20 cellular contexts compared by ENCODE assay signal in genomic region chr2:10646153-10646552, GRCh38. TPM values are rescaled to one million over a fixed set of nuclear protein-coding genes. Genes with fewer than 3 reads are reported as not detected.
DNase-seq lines count a peak whose midpoint lies in the region; ATAC-seq and TF ChIP-seq lines count a peak whose summit lies in the region.
"Had no signal": no experiment of that assay in that cellular context is flagged by ENCODE, and none has a peak within 500 bp of the region (broad histone marks: within the 10 kb centered on the region; RNA-seq: fewer than 3 reads in every experiment).

No MANE protein-coding gene starts in this region.

- H3K27ac ChIP-seq in IMR-90 (ENCODE audit: insufficient read depth, low read length) = no peak overlapping the region
- H3K27ac ChIP-seq in brain microvascular endothelial cell = no peak overlapping the region
- H3K27ac ChIP-seq: BLaER1, left lung, parathyroid adenoma, sigmoid colon, uterus had no signal

- H3K9me3 ChIP-seq in IMR-90 (ENCODE audit: control insufficient read depth, insufficient read depth, low read length) = no peaks in the 10 kb centered on the region
- H3K9me3 ChIP-seq: BLaER1, left lung, sigmoid colon, uterus had no signal

- no peak overlapping the region for H3K14ac ChIP-seq in IMR-90 (replicated peaks; ENCODE audit: low read depth, low read length)

- peaks cover 26% of the 10 kb centered on the region for H3K4me1 Mint-ChIP-seq in activated CD4-positive, alpha-beta memory T cell treated with anti-CD3 and anti-CD28 coated beads, Interleukin-2, amount 10 ng/mL, durations not matched to agents 7 days and 5 days
- H3K4me1 Mint-ChIP-seq in activated CD4-positive, alpha-beta memory T cell treated with anti-CD3 and anti-CD28 coated beads for 36 hours (ENCODE audit: low read depth) = peaks cover 7% of the 10 kb centered on the region
- peaks cover 25% of the 10 kb centered on the region for H3K4me1 Mint-ChIP-seq in osteocyte (ENCODE audit: unreplicated experiment)

- CTCF ChIA-PET in activated CD4-positive, alpha-beta memory T cell treated with anti-CD3 and anti-CD28 coated beads, Interleukin-2, amount 10 ng/mL, durations not matched to agents 7 days and 5 days (lab: Charles Lee) = no interaction called here
- CTCF ChIA-PET in activated CD4-positive, alpha-beta memory T cell treated with anti-CD3 and anti-CD28 coated beads for 36 hours (lab: Charles Lee) = interaction anchor here (0.5 kb wide), 1 partner anchor 189 kb away, joined by 3 read pairs; no protein-coding TSS in a partner anchor
- CTCF ChIA-PET in IMR-90 (lab: Yijun Ruan, JAX) = interaction anchor here (0.8 kb wide), 1 partner anchor 10 kb away, joined by 3 read pairs; no protein-coding TSS in a partner anchor

- no peak overlapping the region for H4K5ac ChIP-seq in IMR-90 (ENCODE audit: low read depth, low read length)

- H2AK9ac ChIP-seq in IMR-90 (replicated peaks; ENCODE audit: low read depth, low read length, poor library complexity) = no peak overlapping the region

- ATAC-seq in IMR-90 (ENCODE audit: low read depth) (peak; percentile 65), HG03520 (IDR thresholded peaks at IDR 0.05; ENCODE audit: unreplicated experiment) (no peak)
- ATAC-seq: left lung, natural killer cell, Right ventricle myocardium inferior had no signal

- dilution Hi-C loops in IMR-90 (cut with HindIII; ENCODE audit: low sequenced_read_pairs, unreplicated experiment) = no loop called here

- DNase-seq in activated CD4-positive, alpha-beta memory T cell treated with anti-CD3 and anti-CD28 coated beads, Interleukin-2, amount 10 ng/mL, durations not matched to agents 7 days and 5 days = no peak
- no peak for DNase-seq in activated CD4-positive, alpha-beta memory T cell treated with anti-CD3 and anti-CD28 coated beads for 36 hours
- DNase-seq in IMR-90 = peak; percentile 12
- DNase-seq in astrocyte of the spinal cord (ENCODE audit: low read depth, low spot score) = peak; percentile 20
- DNase-seq in osteocyte (ENCODE audit: extremely low spot score, unreplicated experiment) = no peak
- no peak for DNase-seq in G401 (ENCODE audit: low spot score)
- no peak for DNase-seq in brain microvascular endothelial cell
- DNase-seq: activated CD4-positive, alpha-beta T cell treated with anti-CD3 and anti-CD28 coated beads for 4 hours; Calu3; KG1; left lung; natural killer cell; NCI-H187 treated with DMSO at 0.1 percent for 48 hours; sigmoid colon; uterus had no signal

- H3K27me3 ChIP-seq in IMR-90 (ENCODE audit: control insufficient read depth, insufficient read depth, low read length) (no peaks in the 10 kb centered on the region), brain microvascular endothelial cell (replicated peaks) (no peaks in the 10 kb centered on the region)
- H3K27me3 ChIP-seq: BLaER1, left lung, sigmoid colon, uterus had no signal

- H3K27me3 Mint-ChIP-seq in activated CD4-positive, alpha-beta memory T cell treated with anti-CD3 and anti-CD28 coated beads, Interleukin-2, amount 10 ng/mL, durations not matched to agents 7 days and 5 days = no peaks in the 10 kb centered on the region
- H3K27me3 Mint-ChIP-seq in activated CD4-positive, alpha-beta memory T cell treated with anti-CD3 and anti-CD28 coated beads for 36 hours = no peaks in the 10 kb centered on the region
- no peaks in the 10 kb centered on the region for H3K27me3 Mint-ChIP-seq in osteocyte (ENCODE audit: unreplicated experiment)
- H3K27me3 Mint-ChIP-seq: dendritic cell treated with granulocyte-macrophage colony-stimulating factor and Interleukin-4, amounts not matched to agents 40 ng/mL and 50 ng/mL, for 4 days had no signal

- peaks cover 52% of the 10 kb centered on the region for H3K36me3 Mint-ChIP-seq in activated CD4-positive, alpha-beta memory T cell treated with anti-CD3 and anti-CD28 coated beads, Interleukin-2, amount 10 ng/mL, durations not matched to agents 7 days and 5 days (ENCODE audit: low read depth)
- H3K36me3 Mint-ChIP-seq in activated CD4-positive, alpha-beta memory T cell treated with anti-CD3 and anti-CD28 coated beads for 36 hours = peaks cover 47% of the 10 kb centered on the region
- peaks cover 29% of the 10 kb centered on the region for H3K36me3 Mint-ChIP-seq in osteocyte (ENCODE audit: unreplicated experiment)

- no peak overlapping the region for H2BK15ac ChIP-seq in IMR-90 (ENCODE audit: low read depth, low read length)

- TF ChIP-seq RAD21 in IMR-90 (IDR thresholded peaks at IDR 0.05; ENCODE audit: low read length) = no peak

- no CpG with 5 or more reads among the region's 2 CpGs for WGBS in IMR-90 (ENCODE audit: extremely low coverage in 2 of 2, insufficient read length in 1 of 2), 2 experiments

- H3K36me3 ChIP-seq in IMR-90 (ENCODE audit: control insufficient read depth, insufficient read depth, low read length) (peaks cover 22% of the 10 kb centered on the region), brain microvascular endothelial cell (replicated peaks) (peaks cover 13% of the 10 kb centered on the region)
- H3K36me3 ChIP-seq: uterus had no signal

- no peak overlapping the region for H2AFZ ChIP-seq in IMR-90 (replicated peaks; ENCODE audit: low read length, poor library complexity)
- H2AFZ ChIP-seq: parathyroid adenoma had no signal

- no peak for TF ChIP-seq CTCF in IMR-90 (conservative IDR thresholded peaks at IDR 0.05; ENCODE audit: low read depth, low read length)
- no peak for TF ChIP-seq CTCF in astrocyte of the spinal cord (IDR thresholded peaks at IDR 0.05; ENCODE audit: low read depth, low read length)
- TF ChIP-seq CTCF in osteocyte (IDR thresholded peaks at IDR 0.05) = no peak
- TF ChIP-seq CTCF in brain microvascular endothelial cell (IDR thresholded peaks at IDR 0.05; ENCODE audit: low read depth, low read length, missing control alignments) = no peak

- no peak overlapping the region for H3K18ac ChIP-seq in IMR-90 (ENCODE audit: low read depth, low read length)

- H2AK5ac ChIP-seq in IMR-90 (ENCODE audit: low read depth, low read length) = no peak overlapping the region

- no TSS peak for BruUV-seq in IMR-90 (replicated peaks; lab: Mats Ljungman, UMichigan)

- H3K4ac ChIP-seq in IMR-90 (ENCODE audit: low read depth, low read length) = no peak overlapping the region

- no peak overlapping the region for H3K4me3 ChIP-seq in IMR-90 (ENCODE audit: insufficient read depth, low read depth, low read length)
- H3K4me3 ChIP-seq in astrocyte of the spinal cord (ENCODE audit: low read depth, low read length) = no peak overlapping the region
- H3K4me3 ChIP-seq in brain microvascular endothelial cell (ENCODE audit: low read depth, low read length) = no peak overlapping the region
- H3K4me3 ChIP-seq: BLaER1, left lung, sigmoid colon, uterus had no signal

- peaks cover 6% of the 10 kb centered on the region; the same call in 1 of the 2 replicates for H3K9me1 ChIP-seq in IMR-90 (ENCODE audit: insufficient read depth, low read length)

- intact Hi-C loops in activated CD4-positive, alpha-beta memory T cell treated with anti-CD3 and anti-CD28 coated beads for 36 hours (cut with micrococcal nuclease) = no loop called here
- intact Hi-C loops in IMR-90 (cut with micrococcal nuclease) = no loop called here

- H3K4me3 Mint-ChIP-seq in activated CD4-positive, alpha-beta memory T cell treated with anti-CD3 and anti-CD28 coated beads, Interleukin-2, amount 10 ng/mL, durations not matched to agents 7 days and 5 days = no peak overlapping the region
- H3K4me3 Mint-ChIP-seq in activated CD4-positive, alpha-beta memory T cell treated with anti-CD3 and anti-CD28 coated beads for 36 hours = no peak overlapping the region
- H3K4me3 Mint-ChIP-seq in osteocyte (ENCODE audit: unreplicated experiment) = no peak overlapping the region
- H3K4me3 Mint-ChIP-seq: dendritic cell treated with granulocyte-macrophage colony-stimulating factor and Interleukin-4, amounts not matched to agents 40 ng/mL and 50 ng/mL, for 4 days; natural killer cell had no signal

- H4K91ac ChIP-seq in IMR-90 (ENCODE audit: insufficient read depth, low read depth, low read length) = no peak overlapping the region

- no peaks in the 10 kb centered on the region for H3K9me3 Mint-ChIP-seq in activated CD4-positive, alpha-beta memory T cell treated with anti-CD3 and anti-CD28 coated beads, Interleukin-2, amount 10 ng/mL, durations not matched to agents 7 days and 5 days
- H3K9me3 Mint-ChIP-seq in activated CD4-positive, alpha-beta memory T cell treated with anti-CD3 and anti-CD28 coated beads for 36 hours = no peaks in the 10 kb centered on the region
- H3K9me3 Mint-ChIP-seq in osteocyte (ENCODE audit: unreplicated experiment) = no peaks in the 10 kb centered on the region
- H3K9me3 Mint-ChIP-seq: dendritic cell treated with granulocyte-macrophage colony-stimulating factor and Interleukin-4, amounts not matched to agents 40 ng/mL and 50 ng/mL, for 4 days; natural killer cell had no signal

- peak overlapping the region; percentile 5 for H3K27ac Mint-ChIP-seq in activated CD4-positive, alpha-beta memory T cell treated with anti-CD3 and anti-CD28 coated beads, Interleukin-2, amount 10 ng/mL, durations not matched to agents 7 days and 5 days
- no peak overlapping the region for H3K27ac Mint-ChIP-seq in activated CD4-positive, alpha-beta memory T cell treated with anti-CD3 and anti-CD28 coated beads for 36 hours
- H3K27ac Mint-ChIP-seq in osteocyte (ENCODE audit: unreplicated experiment) = peak overlapping the region; percentile 8
- H3K27ac Mint-ChIP-seq: dendritic cell treated with granulocyte-macrophage colony-stimulating factor and Interleukin-4, amounts not matched to agents 40 ng/mL and 50 ng/mL, for 4 days; natural killer cell had no signal

- no peak overlapping the region for H3K56ac ChIP-seq in IMR-90 (ENCODE audit: extremely low read depth, insufficient read depth, low read length)

- H3K9ac ChIP-seq in IMR-90 (ENCODE audit: low read depth, low read length) = no peak overlapping the region
- H3K9ac ChIP-seq: BLaER1, parathyroid adenoma had no signal

- H4K8ac ChIP-seq in IMR-90 (ENCODE audit: low read depth in 2 of 2, low read length in 2 of 2) = no peak overlapping the region

- peak overlapping the region; percentile 19; the same call in 1 of the 2 replicates for H3K4me2 ChIP-seq in IMR-90 (ENCODE audit: low read depth, low read length)
- H3K4me2 ChIP-seq: BLaER1 had no signal

- in situ Hi-C loops in IMR-90 (cut with MboI; ENCODE audit: low sequenced_read_pairs) = no loop called here
- in situ Hi-C loops in astrocyte of the spinal cord (cut with HindIII; ENCODE audit: low sequenced_read_pairs) = no loop called here
- in situ Hi-C loops in G401 (cut with HindIII; ENCODE audit: low sequenced_read_pairs) = no loop called here
- in situ Hi-C loops in brain microvascular endothelial cell (cut with HindIII; ENCODE audit: low pct_ligation_motif_present, low sequenced_read_pairs) = no loop called here

- POLR2A ChIA-PET in activated CD4-positive, alpha-beta memory T cell treated with anti-CD3 and anti-CD28 coated beads, Interleukin-2, amount 10 ng/mL, durations not matched to agents 7 days and 5 days (lab: Charles Lee) = no interaction called here
- POLR2A ChIA-PET in activated CD4-positive, alpha-beta memory T cell treated with anti-CD3 and anti-CD28 coated beads for 36 hours (lab: Charles Lee) = no interaction called here
- POLR2A ChIA-PET in IMR-90 (lab: Charles Lee; ENCODE audit: unreplicated experiment) = no interaction called here

- H3K79me1 ChIP-seq in IMR-90 (ENCODE audit: low read depth in 1 of 2, low read length in 2 of 2) = peaks cover 14 to 22% of the 10 kb centered on the region in 2 experiments

- 0 out of 2 replicates have a peak, but pooled peaks cover 2% of the 10 kb centered on the region for H3K4me1 ChIP-seq in IMR-90 (ENCODE audit: control insufficient read depth, insufficient read depth, low read length)
- H3K4me1 ChIP-seq: left lung, sigmoid colon, uterus had no signal

- no peak overlapping the region for H2BK5ac ChIP-seq in IMR-90 (ENCODE audit: low read depth, low read length, poor library complexity, severe bottlenecking)

- H2BK120ac ChIP-seq in IMR-90 (ENCODE audit: low read depth, low read length) = no peak overlapping the region

- no peak overlapping the region for H3K23ac ChIP-seq in IMR-90 (ENCODE audit: low read depth, low read length)

- no peak for TF ChIP-seq POLR2A in IMR-90 (IDR thresholded peaks at IDR 0.05; ENCODE audit: low read depth, low read length)

- H2BK20ac ChIP-seq in IMR-90 (ENCODE audit: low read depth, low read length) = no peak overlapping the region

- H4K20me1 ChIP-seq in IMR-90 (ENCODE audit: insufficient read depth, low read length) = peaks cover 3% of the 10 kb centered on the region; the same call in 1 of the 2 replicates

RNA-seq across cellular contexts. Expression of gene NOL10, which starts 43.6 kb away (rescaled TPM):
- 10 to 100 TPM; 19.5 to 21.9 TPM for total RNA-seq in activated CD4-positive, alpha-beta memory T cell treated with anti-CD3 and anti-CD28 coated beads, Interleukin-2, amount 10 ng/mL, durations not matched to agents 7 days and 5 days
- 10 to 100 TPM; 31.3 to 32.4 TPM for total RNA-seq in activated CD4-positive, alpha-beta memory T cell treated with anti-CD3 and anti-CD28 coated beads for 36 hours
- total RNA-seq in IMR-90 (2012; rRNA removed) (60.5 and 60.9 TPM in 2 replicates), osteocyte (25.3 and 26.1 TPM in 2 replicates)
- 10.3 and 12.7 TPM in 2 replicates for polyA plus RNA-seq in IMR-90 (2012; rRNA removed)
- polyA plus RNA-seq in IMR-90 (2012; cell fraction: cytosol; rRNA removed) = 2.7 and 3.4 TPM in 2 replicates
- polyA plus RNA-seq in IMR-90 (2012; cell fraction: nucleus; rRNA removed; ENCODE audit: low replicate concordance) = 1.5 and 9.4 TPM in 2 replicates
- 36.1 and 60.6 TPM in 2 replicates for total RNA-seq in G401 (2014; rRNA removed; shearing (Covaris generic))

Comparison
In these comparisons a context has a peak if more than half of its experiments do, and no peak if none do; other contexts are left out.
1. DNase-seq: peak in IMR-90 (single experiment) and astrocyte of the spinal cord (single experiment); none in activated CD4-positive, alpha-beta memory T cell treated with anti-CD3 and anti-CD28 coated beads, Interleukin-2, amount 10 ng/mL, durations not matched to agents 7 days and 5 days (single experiment), activated CD4-positive, alpha-beta memory T cell treated with anti-CD3 and anti-CD28 coated beads for 36 hours (single experiment), osteocyte (single experiment), G401 (single experiment) and brain microvascular endothelial cell (single experiment).